10 cellular contexts compared by ENCODE assay signal in genomic region chr22:36366291-36366708, GRCh38. TPM values are rescaled to one million over a fixed set of nuclear protein-coding genes. Genes with fewer than 3 reads are reported as not detected.
DNase-seq lines count a peak whose midpoint lies in the region; FAIRE-seq and TF ChIP-seq lines count a peak whose summit lies in the region.
"Had no signal": no experiment of that assay in that cellular context is flagged by ENCODE, and none has a peak within 500 bp of the region (broad histone marks: within the 10 kb centered on the region; RNA-seq: fewer than 3 reads in every experiment).

No MANE protein-coding gene starts in this region.

- no peak for TF ChIP-seq CTCF in spleen (IDR thresholded peaks at IDR 0.05 in 8 of 11, conservative IDR thresholded peaks at IDR 0.05 in 3 of 11)

- intact Hi-C loops in spleen (cut with DNase I; ENCODE audit: low total_unique reads): no loop called here

- no peak for TF ChIP-seq POLR2A in spleen (IDR thresholded peaks at IDR 0.05)

- H3K4me3 Mint-ChIP-seq in activated naive CD8-positive, alpha-beta T cell treated with anti-CD3 and anti-CD28 coated beads for 36 hours: peak overlapping the region; percentile 53

- H3K36me3 ChIP-seq in iPS-15b (ENCODE audit: control insufficient read depth, insufficient read depth, low read length) (no peaks in the 10 kb centered on the region), spleen (peaks cover 0 to 71% (median 9%) of the 10 kb centered on the region in 6 donors)

- 46 to 59% (median 52%) methylated on average over 8 to 10 of the region's 10 CpGs for WGBS in spleen, 5 donors

- H3K9ac ChIP-seq in iPS-15b (ENCODE audit: low read depth, low read length): no peak overlapping the region
- H3K9ac ChIP-seq: KMS-11 had no signal

- H3K9me3 Mint-ChIP-seq in activated naive CD8-positive, alpha-beta T cell treated with anti-CD3 and anti-CD28 coated beads for 36 hours: no peaks in the 10 kb centered on the region

- peaks cover 54% of the 10 kb centered on the region for H3K4me1 ChIP-seq in iPS-15b (ENCODE audit: control insufficient read depth, insufficient read depth, low read length)
- H3K4me1 ChIP-seq in spleen: peaks cover 98 to 100% (median 100%) of the 10 kb centered on the region in 6 donors

- H3K4me3 ChIP-seq in iPS-15b (ENCODE audit: low read depth, low read length): peak overlapping the region; percentile 4
- H3K4me3 ChIP-seq in spleen: peak overlapping the region in 1 of 8 donors; percentile 52

- no peaks in the 10 kb centered on the region for H3K27me3 Mint-ChIP-seq in activated naive CD8-positive, alpha-beta T cell treated with anti-CD3 and anti-CD28 coated beads for 36 hours

- H3K9me3 ChIP-seq in iPS-15b (ENCODE audit: control insufficient read depth, insufficient read depth, low read length): no peaks in the 10 kb centered on the region
- H3K9me3 ChIP-seq in spleen: no peaks in the 10 kb centered on the region

- FAIRE-seq in HTR-8/SVneo (lab: Jason Lieb, UNC): no peak

- H3K27ac Mint-ChIP-seq in activated naive CD8-positive, alpha-beta T cell treated with anti-CD3 and anti-CD28 coated beads for 36 hours: peak overlapping the region; percentile 89

- DNase-seq in HK-2 (ENCODE audit: unreplicated experiment) (peak; percentile 54), spleen (no peak), NCI-H146 (lab: John Stamatoyannopoulos, UW) (no peak), cerebellar nuclear complex (lab: John Stamatoyannopoulos, UW) (no peak), HTR-8/SVneo (ENCODE audit: insufficient read length, low spot score) (no peak), NCI-H187 treated with DMSO at 0.1 percent for 48 hours (lab: John Stamatoyannopoulos, UW) (no peak)
- DNase-seq in activated naive CD8-positive, alpha-beta T cell treated with anti-CD3 and anti-CD28 coated beads for 36 hours: no peak
- DNase-seq: islet precursor cell had no signal

- peak overlapping the region; percentile 36 to 100 (median 98) for H3K27ac ChIP-seq in spleen
- H3K27ac ChIP-seq: KMS-11 had no signal

- H3K27me3 ChIP-seq in iPS-15b (ENCODE audit: control insufficient read depth, insufficient read depth, low read length) (no peaks in the 10 kb centered on the region), spleen (replicated peaks in 1 of 7) (no peaks in the 10 kb centered on the region)

- peaks cover 53% of the 10 kb centered on the region for H3K36me3 Mint-ChIP-seq in activated naive CD8-positive, alpha-beta T cell treated with anti-CD3 and anti-CD28 coated beads for 36 hours

- H3K4me1 Mint-ChIP-seq in activated naive CD8-positive, alpha-beta T cell treated with anti-CD3 and anti-CD28 coated beads for 36 hours: peaks cover 96% of the 10 kb centered on the region

RNA-seq across cellular contexts. Expression of gene MYH9, which starts 21.5 kb away (rescaled TPM):
- total RNA-seq in activated naive CD8-positive, alpha-beta T cell treated with anti-CD3 and anti-CD28 coated beads for 36 hours: 100 to 1,000 TPM; 551 to 554 TPM
- total RNA-seq in spleen: 1,000 to 10,000 TPM in 4 of 7 donors, 100 to 1,000 TPM in 3; 575 to 1,376 (median 1,013) TPM
- polyA plus RNA-seq in spleen: 100 to 1,000 TPM in 1 of 3 donors, 10 to 100 TPM in 2; 59.8 to 166 (median 71.1) TPM
